Comparison of ENCODE assay signal across 1 cellular context in the genomic region with DNA sequence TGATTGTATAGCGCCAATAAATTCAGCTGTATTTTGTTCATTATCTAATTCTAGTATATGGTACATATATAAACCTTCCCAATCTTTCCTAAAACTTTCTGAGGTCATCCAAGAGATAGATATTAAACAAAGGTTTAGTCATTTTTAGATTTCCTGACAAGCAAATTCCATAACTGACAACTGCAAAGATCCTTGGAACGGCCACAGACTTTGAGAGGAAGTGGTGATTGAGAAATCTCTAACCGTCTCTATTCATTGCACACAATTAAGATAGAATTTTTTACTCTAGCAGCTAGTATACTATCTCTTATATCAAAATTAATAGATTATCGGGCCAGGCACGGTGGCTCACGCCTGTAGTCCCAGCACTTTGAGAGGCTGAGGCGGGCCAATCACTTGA.
TF ChIP-seq lines count a peak whose summit lies in the region.

No MANE protein-coding gene starts in this region.

TF ChIP-seq in IMR-90, 13 proteins besides CTCF, POLR2A, EP300 and RAD21 (continued from another document):
- TF ChIP-seq MAZ (IDR thresholded peaks at IDR 0.05; ENCODE audit: borderline replicate concordance, low read depth, low read length), result no peak
- TF ChIP-seq CEBPB (IDR thresholded peaks at IDR 0.05; ENCODE audit: low read depth, low read length), result no peak
- TF ChIP-seq SMC3 (IDR thresholded peaks at IDR 0.05; ENCODE audit: low read depth, low read length), result no peak
- TF ChIP-seq FOS (IDR thresholded peaks at IDR 0.05; ENCODE audit: low read depth, low read length), result no peak
- no peak for TF ChIP-seq BHLHE40 (IDR thresholded peaks at IDR 0.05; ENCODE audit: low read depth, low read length)
- TF ChIP-seq MAFK (IDR thresholded peaks at IDR 0.05; ENCODE audit: low read depth, low read length), result no peak
- TF ChIP-seq CHD1 (IDR thresholded peaks at IDR 0.05; ENCODE audit: low read depth, low read length), result no peak
- no peak for TF ChIP-seq NFE2L2 (IDR thresholded peaks at IDR 0.05; ENCODE audit: low read depth, low read length)
- no peak for TF ChIP-seq RCOR1 (IDR thresholded peaks at IDR 0.05; ENCODE audit: insufficient replicate concordance, low read length)
- TF ChIP-seq, protein P1, sequence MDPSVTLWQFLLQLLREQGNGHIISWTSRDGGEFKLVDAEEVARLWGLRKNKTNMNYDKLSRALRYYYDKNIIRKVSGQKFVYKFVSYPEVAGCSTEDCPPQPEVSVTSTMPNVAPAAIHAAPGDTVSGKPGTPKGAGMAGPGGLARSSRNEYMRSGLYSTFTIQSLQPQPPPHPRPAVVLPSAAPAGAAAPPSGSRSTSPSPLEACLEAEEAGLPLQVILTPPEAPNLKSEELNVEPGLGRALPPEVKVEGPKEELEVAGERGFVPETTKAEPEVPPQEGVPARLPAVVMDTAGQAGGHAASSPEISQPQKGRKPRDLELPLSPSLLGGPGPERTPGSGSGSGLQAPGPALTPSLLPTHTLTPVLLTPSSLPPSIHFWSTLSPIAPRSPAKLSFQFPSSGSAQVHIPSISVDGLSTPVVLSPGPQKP (IDR thresholded peaks at IDR 0.05; ENCODE audit: borderline replicate concordance, low read depth, low read length), result no peak
TF ChIP-seq in IMR-90: peak in this region for 0.
